ENCODE assay signal across 1 cellular context in the genomic region with DNA sequence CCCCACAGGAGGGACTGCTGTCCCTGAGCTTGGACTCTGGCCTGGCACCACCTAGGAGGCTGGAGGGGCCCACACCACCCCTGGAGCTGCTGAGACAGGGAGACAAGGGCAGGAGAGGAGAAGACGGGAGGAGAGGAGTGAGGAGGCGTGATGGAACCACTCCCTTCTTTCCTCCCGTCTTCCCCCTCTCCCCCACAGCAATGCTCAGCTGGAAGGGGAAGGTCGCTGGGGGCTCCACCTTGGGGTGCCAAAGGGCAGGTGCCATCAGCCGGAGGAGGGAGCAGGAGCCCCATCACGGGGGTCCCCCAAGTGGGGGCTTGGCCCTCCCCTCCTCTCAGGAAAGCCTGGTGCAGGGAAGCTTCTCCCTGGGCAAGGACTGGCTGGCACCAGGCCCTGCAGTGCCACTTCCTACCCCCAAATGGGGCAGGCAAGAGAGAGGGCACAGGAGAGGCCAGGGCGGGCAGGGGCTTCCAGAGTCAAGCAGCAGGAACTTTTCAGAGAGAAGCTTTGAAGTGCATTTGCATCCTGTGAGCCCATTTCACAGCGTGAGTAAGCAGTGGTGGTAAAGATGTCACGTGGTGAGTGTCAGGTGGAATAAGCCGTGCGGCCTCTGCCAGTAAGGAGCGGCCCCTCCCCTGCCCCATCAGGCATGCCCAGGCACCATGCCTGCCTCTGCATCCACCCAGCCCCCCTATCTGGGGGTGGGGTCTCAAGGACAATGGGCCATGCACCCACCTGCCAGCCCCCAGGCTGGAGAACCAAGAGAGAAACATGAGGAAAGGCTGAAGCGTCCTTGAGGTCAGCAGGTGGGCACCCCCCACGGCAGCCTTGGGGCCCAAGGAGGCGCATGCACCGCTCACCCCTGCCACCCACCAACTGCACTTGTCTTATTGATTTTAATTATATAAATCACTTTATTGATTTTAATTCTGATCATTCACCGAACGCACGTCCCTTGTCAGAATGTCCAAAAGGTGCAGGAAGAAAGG.
TF ChIP-seq lines count a peak whose summit lies in the region.

No MANE protein-coding gene starts in this region.

TF ChIP-seq in HepG2, 621 proteins besides CTCF, POLR2A, EP300 and RAD21 (continued from another document and continues in another):
- TF ChIP-seq MTA1 (CRISPR knock-in tag; IDR thresholded peaks at IDR 0.05; ENCODE audit: borderline replicate concordance) = 0 out of 2 replicates have a peak, but pooled peaks have one; percentile 4
- no peak for TF ChIP-seq KMT2A (CRISPR knock-in tag; IDR thresholded peaks at IDR 0.05)
- peak; percentile 1; the same call in 1 of the 2 replicates for TF ChIP-seq PHF8 (CRISPR knock-in tag; IDR thresholded peaks at IDR 0.05)
- TF ChIP-seq ZNF292 (CRISPR knock-in tag; IDR thresholded peaks at IDR 0.05; ENCODE audit: borderline replicate concordance, low read depth) = no peak
- TF ChIP-seq SKIL (CRISPR knock-in tag; IDR thresholded peaks at IDR 0.05; ENCODE audit: borderline replicate concordance) = no peak; the same call in 1 of the 2 replicates
- TF ChIP-seq ATF7 (IDR thresholded peaks at IDR 0.05) = no peak
- no peak for TF ChIP-seq ATF7 (CRISPR knock-in tag; IDR thresholded peaks at IDR 0.05)
- TF ChIP-seq NFE2L2 (IDR thresholded peaks at IDR 0.05; ENCODE audit: low read length) = no peak
- TF ChIP-seq JUNB (CRISPR knock-in tag; IDR thresholded peaks at IDR 0.05; ENCODE audit: borderline replicate concordance) = no peak
- peak; percentile 55; the same call in 1 of the 2 replicates for TF ChIP-seq ZBTB7A (CRISPR knock-in tag; IDR thresholded peaks at IDR 0.05)
- TF ChIP-seq ZNF850 (CRISPR knock-in tag; conservative IDR thresholded peaks at IDR 0.05) = no peak
- TF ChIP-seq HDAC1 (CRISPR knock-in tag; IDR thresholded peaks at IDR 0.05) = 0 out of 2 replicates have a peak, but pooled peaks have one; percentile 5
- TF ChIP-seq ZFP36L1 (CRISPR knock-in tag; IDR thresholded peaks at IDR 0.05) = no peak
- TF ChIP-seq FOXO1 (CRISPR knock-in tag; IDR thresholded peaks at IDR 0.05) = no peak
- no peak for TF ChIP-seq HNF4G (IDR thresholded peaks at IDR 0.05; ENCODE audit: borderline replicate concordance, low read depth, low read length)
- no peak for TF ChIP-seq HNF4G (CRISPR knock-in tag; IDR thresholded peaks at IDR 0.05; ENCODE audit: borderline replicate concordance, low read depth)
- no peak for TF ChIP-seq MXI1 (IDR thresholded peaks at IDR 0.05; ENCODE audit: borderline replicate concordance, low read depth, low read length)
- TF ChIP-seq, protein P1, sequence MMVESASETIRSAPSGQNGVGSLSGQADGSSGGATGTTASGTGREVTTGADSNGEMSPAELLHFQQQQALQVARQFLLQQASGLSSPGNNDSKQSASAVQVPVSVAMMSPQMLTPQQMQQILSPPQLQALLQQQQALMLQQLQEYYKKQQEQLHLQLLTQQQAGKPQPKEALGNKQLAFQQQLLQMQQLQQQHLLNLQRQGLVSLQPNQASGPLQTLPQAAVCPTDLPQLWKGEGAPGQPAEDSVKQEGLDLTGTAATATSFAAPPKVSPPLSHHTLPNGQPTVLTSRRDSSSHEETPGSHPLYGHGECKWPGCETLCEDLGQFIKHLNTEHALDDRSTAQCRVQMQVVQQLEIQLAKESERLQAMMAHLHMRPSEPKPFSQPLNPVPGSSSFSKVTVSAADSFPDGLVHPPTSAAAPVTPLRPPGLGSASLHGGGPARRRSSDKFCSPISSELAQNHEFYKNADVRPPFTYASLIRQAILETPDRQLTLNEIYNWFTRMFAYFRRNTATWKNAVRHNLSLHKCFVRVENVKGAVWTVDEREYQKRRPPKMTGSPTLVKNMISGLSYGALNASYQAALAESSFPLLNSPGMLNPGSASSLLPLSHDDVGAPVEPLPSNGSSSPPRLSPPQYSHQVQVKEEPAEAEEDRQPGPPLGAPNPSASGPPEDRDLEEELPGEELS (CRISPR knock-in tag; IDR thresholded peaks at IDR 0.05) = no peak
- TF ChIP-seq, protein P2, sequence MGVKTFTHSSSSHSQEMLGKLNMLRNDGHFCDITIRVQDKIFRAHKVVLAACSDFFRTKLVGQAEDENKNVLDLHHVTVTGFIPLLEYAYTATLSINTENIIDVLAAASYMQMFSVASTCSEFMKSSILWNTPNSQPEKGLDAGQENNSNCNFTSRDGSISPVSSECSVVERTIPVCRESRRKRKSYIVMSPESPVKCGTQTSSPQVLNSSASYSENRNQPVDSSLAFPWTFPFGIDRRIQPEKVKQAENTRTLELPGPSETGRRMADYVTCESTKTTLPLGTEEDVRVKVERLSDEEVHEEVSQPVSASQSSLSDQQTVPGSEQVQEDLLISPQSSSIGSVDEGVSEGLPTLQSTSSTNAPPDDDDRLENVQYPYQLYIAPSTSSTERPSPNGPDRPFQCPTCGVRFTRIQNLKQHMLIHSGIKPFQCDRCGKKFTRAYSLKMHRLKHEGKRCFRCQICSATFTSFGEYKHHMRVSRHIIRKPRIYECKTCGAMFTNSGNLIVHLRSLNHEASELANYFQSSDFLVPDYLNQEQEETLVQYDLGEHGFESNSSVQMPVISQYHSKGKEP (CRISPR knock-in tag; IDR thresholded peaks at IDR 0.05) = no peak
- no peak for TF ChIP-seq KMT2B (CRISPR knock-in tag; IDR thresholded peaks at IDR 0.05)
- TF ChIP-seq ZNF609 (CRISPR knock-in tag; IDR thresholded peaks at IDR 0.05; ENCODE audit: borderline replicate concordance) = no peak
- TF ChIP-seq ZFP62 (CRISPR knock-in tag; IDR thresholded peaks at IDR 0.05) = no peak
- no peak for TF ChIP-seq ZSCAN31 (CRISPR knock-in tag; IDR thresholded peaks at IDR 0.05; ENCODE audit: low read depth)
- TF ChIP-seq ZNF44 (CRISPR knock-in tag; IDR thresholded peaks at IDR 0.05) = no peak
- no peak for TF ChIP-seq MED1 (CRISPR knock-in tag; IDR thresholded peaks at IDR 0.05)
- no peak for TF ChIP-seq ZNF704 (CRISPR knock-in tag; IDR thresholded peaks at IDR 0.05; ENCODE audit: borderline replicate concordance)
- TF ChIP-seq, protein P3, sequence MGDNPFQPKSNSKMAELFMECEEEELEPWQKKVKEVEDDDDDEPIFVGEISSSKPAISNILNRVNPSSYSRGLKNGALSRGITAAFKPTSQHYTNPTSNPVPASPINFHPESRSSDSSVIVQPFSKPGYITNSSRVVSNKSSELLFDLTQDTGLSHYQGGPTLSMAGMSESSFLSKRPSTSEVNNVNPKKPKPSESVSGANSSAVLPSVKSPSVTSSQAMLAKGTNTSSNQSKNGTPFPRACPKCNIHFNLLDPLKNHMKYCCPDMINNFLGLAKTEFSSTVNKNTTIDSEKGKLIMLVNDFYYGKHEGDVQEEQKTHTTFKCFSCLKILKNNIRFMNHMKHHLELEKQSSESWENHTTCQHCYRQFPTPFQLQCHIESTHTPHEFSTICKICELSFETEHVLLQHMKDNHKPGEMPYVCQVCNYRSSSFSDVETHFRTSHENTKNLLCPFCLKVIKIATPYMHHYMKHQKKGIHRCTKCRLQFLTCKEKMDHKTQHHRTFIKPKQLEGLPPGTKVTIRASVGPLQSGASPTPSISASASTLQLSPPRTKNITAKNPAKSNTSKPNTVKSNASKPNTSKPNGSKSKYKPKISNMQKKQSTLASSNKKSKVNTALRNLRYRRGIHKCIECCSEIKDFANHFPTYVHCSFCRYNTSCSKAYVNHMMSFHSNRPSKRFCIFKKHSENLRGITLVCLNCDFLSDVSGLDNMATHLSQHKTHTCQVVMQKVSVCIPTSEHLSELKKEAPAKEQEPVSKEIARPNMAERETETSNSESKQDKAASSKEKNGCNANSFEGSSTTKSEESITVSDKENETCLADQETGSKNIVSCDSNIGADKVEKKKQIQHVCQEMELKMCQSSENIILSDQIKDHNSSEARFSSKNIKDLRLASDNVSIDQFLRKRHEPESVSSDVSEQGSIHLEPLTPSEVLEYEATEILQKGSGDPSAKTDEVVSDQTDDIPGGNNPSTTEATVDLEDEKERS (CRISPR knock-in tag; IDR thresholded peaks at IDR 0.05) = no peak
- TF ChIP-seq AKAP8 (CRISPR knock-in tag; IDR thresholded peaks at IDR 0.05) = no peak; the same call in 1 of the 2 replicates
- TF ChIP-seq ZNF768 (CRISPR knock-in tag; IDR thresholded peaks at IDR 0.05) = no peak
- no peak for TF ChIP-seq MIER3 (CRISPR knock-in tag; IDR thresholded peaks at IDR 0.05; ENCODE audit: borderline replicate concordance)
- TF ChIP-seq SIX1 (CRISPR knock-in tag; IDR thresholded peaks at IDR 0.05; ENCODE audit: borderline replicate concordance) = no peak
- no peak for TF ChIP-seq SMARCE1 (IDR thresholded peaks at IDR 0.05; ENCODE audit: borderline replicate concordance)
- no peak for TF ChIP-seq CBX5 (CRISPR knock-in tag; IDR thresholded peaks at IDR 0.05; ENCODE audit: borderline replicate concordance)
- no peak for TF ChIP-seq AHR (CRISPR knock-in tag; IDR thresholded peaks at IDR 0.05)
- no peak for TF ChIP-seq ZNF230 (CRISPR knock-in tag; IDR thresholded peaks at IDR 0.05)
- TF ChIP-seq, protein P4, sequence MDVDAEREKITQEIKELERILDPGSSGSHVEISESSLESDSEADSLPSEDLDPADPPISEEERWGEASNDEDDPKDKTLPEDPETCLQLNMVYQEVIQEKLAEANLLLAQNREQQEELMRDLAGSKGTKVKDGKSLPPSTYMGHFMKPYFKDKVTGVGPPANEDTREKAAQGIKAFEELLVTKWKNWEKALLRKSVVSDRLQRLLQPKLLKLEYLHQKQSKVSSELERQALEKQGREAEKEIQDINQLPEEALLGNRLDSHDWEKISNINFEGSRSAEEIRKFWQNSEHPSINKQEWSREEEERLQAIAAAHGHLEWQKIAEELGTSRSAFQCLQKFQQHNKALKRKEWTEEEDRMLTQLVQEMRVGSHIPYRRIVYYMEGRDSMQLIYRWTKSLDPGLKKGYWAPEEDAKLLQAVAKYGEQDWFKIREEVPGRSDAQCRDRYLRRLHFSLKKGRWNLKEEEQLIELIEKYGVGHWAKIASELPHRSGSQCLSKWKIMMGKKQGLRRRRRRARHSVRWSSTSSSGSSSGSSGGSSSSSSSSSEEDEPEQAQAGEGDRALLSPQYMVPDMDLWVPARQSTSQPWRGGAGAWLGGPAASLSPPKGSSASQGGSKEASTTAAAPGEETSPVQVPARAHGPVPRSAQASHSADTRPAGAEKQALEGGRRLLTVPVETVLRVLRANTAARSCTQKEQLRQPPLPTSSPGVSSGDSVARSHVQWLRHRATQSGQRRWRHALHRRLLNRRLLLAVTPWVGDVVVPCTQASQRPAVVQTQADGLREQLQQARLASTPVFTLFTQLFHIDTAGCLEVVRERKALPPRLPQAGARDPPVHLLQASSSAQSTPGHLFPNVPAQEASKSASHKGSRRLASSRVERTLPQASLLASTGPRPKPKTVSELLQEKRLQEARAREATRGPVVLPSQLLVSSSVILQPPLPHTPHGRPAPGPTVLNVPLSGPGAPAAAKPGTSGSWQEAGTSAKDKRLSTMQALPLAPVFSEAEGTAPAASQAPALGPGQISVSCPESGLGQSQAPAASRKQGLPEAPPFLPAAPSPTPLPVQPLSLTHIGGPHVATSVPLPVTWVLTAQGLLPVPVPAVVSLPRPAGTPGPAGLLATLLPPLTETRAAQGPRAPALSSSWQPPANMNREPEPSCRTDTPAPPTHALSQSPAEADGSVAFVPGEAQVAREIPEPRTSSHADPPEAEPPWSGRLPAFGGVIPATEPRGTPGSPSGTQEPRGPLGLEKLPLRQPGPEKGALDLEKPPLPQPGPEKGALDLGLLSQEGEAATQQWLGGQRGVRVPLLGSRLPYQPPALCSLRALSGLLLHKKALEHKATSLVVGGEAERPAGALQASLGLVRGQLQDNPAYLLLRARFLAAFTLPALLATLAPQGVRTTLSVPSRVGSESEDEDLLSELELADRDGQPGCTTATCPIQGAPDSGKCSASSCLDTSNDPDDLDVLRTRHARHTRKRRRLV (CRISPR knock-in tag; IDR thresholded peaks at IDR 0.05) = peak; percentile 58; the same call in 1 of the 2 replicates
